ENCODE assay signal across 22 cellular contexts in the genomic region with DNA sequence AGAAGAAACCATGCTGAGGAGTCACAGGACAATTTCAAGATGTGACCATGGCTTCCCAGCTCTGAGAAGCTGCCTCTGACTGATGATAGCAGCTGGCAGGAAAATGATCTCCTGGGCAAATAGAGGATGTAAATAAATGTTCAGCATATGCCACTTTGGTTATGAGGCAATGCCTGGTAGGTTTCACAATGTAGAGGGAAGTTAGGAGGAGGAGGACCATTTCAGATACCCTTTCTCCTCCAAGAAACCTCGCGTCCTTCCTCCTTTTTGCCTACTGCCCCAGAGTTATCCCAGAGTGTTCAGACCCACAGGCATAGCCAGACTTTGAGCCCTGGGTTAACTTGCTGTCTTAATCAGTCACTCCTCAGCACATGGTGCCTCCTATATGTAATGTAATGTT.
DNase-seq lines count a peak whose midpoint lies in the region; TF ChIP-seq lines count a peak whose summit lies in the region.
"Had no signal": no experiment of that assay in that cellular context is flagged by ENCODE, and none has a peak within 500 bp of the region (broad histone marks: within the 10 kb centered on the region; RNA-seq: fewer than 3 reads in every experiment).

No MANE protein-coding gene starts in this region.

- no peak overlapping the region for H3K27ac Mint-ChIP-seq in activated naive CD4-positive, alpha-beta T cell treated with anti-CD3 and anti-CD28 coated beads for 36 hours
- H3K27ac Mint-ChIP-seq: dendritic cell treated with granulocyte-macrophage colony-stimulating factor and Interleukin-4, amounts not matched to agents 40 ng/mL and 50 ng/mL, for 4 days; memory B cell; stimulated activated naive B cell treated with anti-CD40 and anti-IgM and Interleukin-4, amounts not matched to agents 10 μg/mL and 1 μg/mL and 100 μg/mL, for 72 hours; T-helper 17 cell had no signal

- TF ChIP-seq CTCF in GM10248 (IDR thresholded peaks at IDR 0.05; ENCODE audit: control extremely low read depth, extremely low read depth, low read depth, missing control alignments) = no peak

- H3K4me1 Mint-ChIP-seq in activated naive CD4-positive, alpha-beta T cell treated with anti-CD3 and anti-CD28 coated beads for 36 hours (ENCODE audit: low read depth) = no peaks in the 10 kb centered on the region
- H3K4me1 Mint-ChIP-seq: memory B cell; stimulated activated naive B cell treated with anti-CD40 and anti-IgM and Interleukin-4, amounts not matched to agents 10 μg/mL and 1 μg/mL and 100 μg/mL, for 72 hours had no signal

- H3K36me3 Mint-ChIP-seq in activated naive CD4-positive, alpha-beta T cell treated with anti-CD3 and anti-CD28 coated beads for 36 hours (ENCODE audit: low read depth) = no peaks in the 10 kb centered on the region
- H3K36me3 Mint-ChIP-seq: memory B cell; stimulated activated naive B cell treated with anti-CD40 and anti-IgM and Interleukin-4, amounts not matched to agents 10 μg/mL and 1 μg/mL and 100 μg/mL, for 72 hours had no signal

- H3K4me3 Mint-ChIP-seq in activated naive CD4-positive, alpha-beta T cell treated with anti-CD3 and anti-CD28 coated beads for 36 hours = no peak overlapping the region
- H3K4me3 Mint-ChIP-seq: dendritic cell treated with granulocyte-macrophage colony-stimulating factor and Interleukin-4, amounts not matched to agents 40 ng/mL and 50 ng/mL, for 4 days; memory B cell; stimulated activated naive B cell treated with anti-CD40 and anti-IgM and Interleukin-4, amounts not matched to agents 10 μg/mL and 1 μg/mL and 100 μg/mL, for 72 hours; T-helper 17 cell had no signal

- CTCF ChIA-PET in activated naive CD4-positive, alpha-beta T cell treated with anti-CD3 and anti-CD28 coated beads for 36 hours (lab: Charles Lee) = no interaction called here
- CTCF ChIA-PET in GM10248 (lab: Yijun Ruan, JAX) = no interaction called here

- DNase-seq in SIG-M5 treated with dmso at 0.1 percent for 504 hours (lab: John Stamatoyannopoulos, UW; ENCODE audit: unreplicated experiment) = peak; percentile 25
- no peak for DNase-seq in SIG-M5 (lab: John Stamatoyannopoulos, UW)
- DNase-seq in NCI-H526 treated with DMSO at 0.1 percent for 48 hours (lab: John Stamatoyannopoulos, UW) = peak; percentile 30
- peak; percentile 51 for DNase-seq in globus pallidus (ENCODE audit: low spot score)
- no peak for DNase-seq in activated naive CD4-positive, alpha-beta T cell treated with anti-CD3 and anti-CD28 coated beads for 36 hours
- DNase-seq in NCI-H345 treated with DMSO at 0.1 percent for 48 hours (lab: John Stamatoyannopoulos, UW; ENCODE audit: unreplicated experiment) = no peak
- DNase-seq in GM10248 (ENCODE audit: extremely low spot score) = no peak
- DNase-seq in activated CD4-positive, CD25-positive, alpha-beta regulatory T cell (lab: John Stamatoyannopoulos, UW) = no peak
- DNase-seq: 8988T; activated CD8-positive, alpha-beta memory T cell treated with anti-CD3 and anti-CD28 coated beads for 24 hours; central memory CD4-positive, alpha-beta T cell; esophagus squamous epithelium; MG63; NCI-H146; NCI-H2107; NK-92 treated with Interleukin-12 subunit alpha and Interleukin-12 subunit beta, amount 100 ng/mL, for 24 hours; sigmoid colon; stimulated activated CD4-positive, alpha-beta T cell treated with anti-CD3 and anti-CD28 coated beads, Interleukin-4, amount 100 ng/mL, for 4 hours; stimulated activated naive B cell treated with anti-CD40 and anti-IgM and Interleukin-4, amounts not matched to agents 10 μg/mL and 1 μg/mL and 100 μg/mL, for 72 hours; T-helper 17 cell had no signal

- peaks cover 2% of the 10 kb centered on the region for H3K27me3 Mint-ChIP-seq in activated naive CD4-positive, alpha-beta T cell treated with anti-CD3 and anti-CD28 coated beads for 36 hours (ENCODE audit: low read depth)
- H3K27me3 Mint-ChIP-seq: dendritic cell treated with granulocyte-macrophage colony-stimulating factor and Interleukin-4, amounts not matched to agents 40 ng/mL and 50 ng/mL, for 4 days; memory B cell; stimulated activated naive B cell treated with anti-CD40 and anti-IgM and Interleukin-4, amounts not matched to agents 10 μg/mL and 1 μg/mL and 100 μg/mL, for 72 hours; T-helper 17 cell had no signal

- intact Hi-C loops in activated naive CD4-positive, alpha-beta T cell treated with anti-CD3 and anti-CD28 coated beads for 36 hours (cut with micrococcal nuclease) = no loop called here

- H3K9me3 Mint-ChIP-seq in activated naive CD4-positive, alpha-beta T cell treated with anti-CD3 and anti-CD28 coated beads for 36 hours = no peaks in the 10 kb centered on the region
- H3K9me3 Mint-ChIP-seq: dendritic cell treated with granulocyte-macrophage colony-stimulating factor and Interleukin-4, amounts not matched to agents 40 ng/mL and 50 ng/mL, for 4 days had no signal

- POLR2A ChIA-PET in GM10248 (lab: Yijun Ruan, JAX) = no interaction called here

Comparison
In these comparisons a context has a peak if more than half of its experiments do, and no peak if none do; other contexts are left out.
1. DNase-seq: peak in SIG-M5 treated with dmso at 0.1 percent for 504 hours (single experiment), NCI-H526 treated with DMSO at 0.1 percent for 48 hours (single experiment) and globus pallidus (single experiment); none in SIG-M5 (single experiment), activated naive CD4-positive, alpha-beta T cell treated with anti-CD3 and anti-CD28 coated beads for 36 hours (single experiment), NCI-H345 treated with DMSO at 0.1 percent for 48 hours (single experiment), GM10248 (single experiment) and activated CD4-positive, CD25-positive, alpha-beta regulatory T cell (0 of 4).